8 cellular contexts compared by ENCODE assay signal in the genomic region with DNA sequence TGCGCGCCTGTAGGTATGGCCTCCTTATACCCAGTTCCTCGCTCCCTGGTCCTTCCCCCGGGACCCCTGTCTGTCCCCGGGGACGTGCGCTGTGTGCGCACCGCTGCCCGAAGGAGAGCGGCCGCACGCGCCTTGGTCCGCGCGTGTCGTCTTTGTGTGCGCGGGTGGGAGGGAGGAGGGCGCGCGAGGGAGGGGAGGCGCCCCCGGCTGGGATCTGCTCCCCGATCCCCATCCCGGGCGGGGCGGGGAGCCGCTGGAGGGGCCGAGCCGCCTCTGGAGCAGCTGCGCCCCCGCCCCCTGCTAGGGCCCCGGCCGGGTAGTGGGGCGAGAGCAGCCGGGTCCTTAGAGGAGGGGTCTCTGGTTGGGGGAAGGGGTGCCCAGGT. TPM values are rescaled to one million over a fixed set of nuclear protein-coding genes. Genes with fewer than 3 reads are reported as not detected.
DNase-seq lines count a peak whose midpoint lies in the region; ATAC-seq and TF ChIP-seq lines count a peak whose summit lies in the region.

No MANE protein-coding gene starts in this region.

- no peaks in the 10 kb centered on the region for H3K36me3 Mint-ChIP-seq in IgD-negative memory B cell
- no peaks in the 10 kb centered on the region for H3K36me3 Mint-ChIP-seq in natural killer cell treated with Interleukin-12 subunit alpha and Interleukin-12 subunit beta and Interleukin-15 and Interleukin-18, amount 100 ng/mL, for 72 hours

- peak overlapping the region in 2 of 3 donors; percentile 53 to 93 for H3K27ac Mint-ChIP-seq in IgD-negative memory B cell
- no peak overlapping the region for H3K27ac Mint-ChIP-seq in natural killer cell treated with Interleukin-12 subunit alpha and Interleukin-12 subunit beta and Interleukin-15 and Interleukin-18, amount 100 ng/mL, for 72 hours

- H3K4me3 Mint-ChIP-seq in IgD-negative memory B cell: peak overlapping the region; percentile 86 to 96 (median 94)
- H3K4me3 Mint-ChIP-seq in natural killer cell treated with Interleukin-12 subunit alpha and Interleukin-12 subunit beta and Interleukin-15 and Interleukin-18, amount 100 ng/mL, for 72 hours: peak overlapping the region; percentile 74

- no peak for TF ChIP-seq CTCF in coronary artery (IDR thresholded peaks at IDR 0.05)

- peaks cover 4% of the 10 kb centered on the region for H3K27me3 Mint-ChIP-seq in IgD-negative memory B cell
- H3K27me3 Mint-ChIP-seq in natural killer cell treated with Interleukin-12 subunit alpha and Interleukin-12 subunit beta and Interleukin-15 and Interleukin-18, amount 100 ng/mL, for 72 hours: peaks cover 0 to 5% of the 10 kb centered on the region in 2 donors

- peak overlapping the region; percentile 98 for H3K4me3 ChIP-seq in coronary artery

- peak overlapping the region in 1 of 2 donors; percentile 94 for H3K27ac ChIP-seq in coronary artery

- DNase-seq in coronary artery (ENCODE audit: low spot score): no peak
- DNase-seq in natural killer cell treated with Interleukin-12 subunit alpha and Interleukin-12 subunit beta and Interleukin-15 and Interleukin-18, amount 100 ng/mL, for 72 hours (ENCODE audit: low spot score): no peak
- DNase-seq in AG08395 (ENCODE audit: low spot score): no peak
- no peak for DNase-seq in AG20443 (ENCODE audit: low spot score)
- no peak for DNase-seq in D341Med (ENCODE audit: low spot score)
- DNase-seq in HuH-7 (ENCODE audit: low spot score): no peak

- peak; percentile 15 for ATAC-seq in GM18498 (IDR thresholded peaks at IDR 0.05; ENCODE audit: unreplicated experiment)
- ATAC-seq in natural killer cell treated with Interleukin-12 subunit alpha and Interleukin-12 subunit beta and Interleukin-15 and Interleukin-18, amount 100 ng/mL, for 72 hours: peak in 1 of 2 donors; percentile 1

- H3K4me1 Mint-ChIP-seq in IgD-negative memory B cell: peaks cover 42 to 51% (median 48%) of the 10 kb centered on the region in 3 donors
- peaks cover 0 to 15% of the 10 kb centered on the region in 2 donors for H3K4me1 Mint-ChIP-seq in natural killer cell treated with Interleukin-12 subunit alpha and Interleukin-12 subunit beta and Interleukin-15 and Interleukin-18, amount 100 ng/mL, for 72 hours (ENCODE audit: low read depth in 2 of 2)

- no peaks in the 10 kb centered on the region for H3K9me3 Mint-ChIP-seq in IgD-negative memory B cell
- no peaks in the 10 kb centered on the region for H3K9me3 Mint-ChIP-seq in natural killer cell treated with Interleukin-12 subunit alpha and Interleukin-12 subunit beta and Interleukin-15 and Interleukin-18, amount 100 ng/mL, for 72 hours

RNA-seq across cellular contexts. Expression of a gene that starts 0.4 kb away (rescaled TPM):
- 64.5 TPM for polyA plus RNA-seq in IgD-negative memory B cell
- total RNA-seq in natural killer cell treated with Interleukin-12 subunit alpha and Interleukin-12 subunit beta and Interleukin-15 and Interleukin-18, amount 100 ng/mL, for 72 hours: 1 to 10 TPM; 2.4 to 4.9 TPM

Comparison
In these comparisons a context has a peak if more than half of its experiments do, and no peak if none do; other contexts are left out.
1. H3K27ac Mint-ChIP-seq: peak in IgD-negative memory B cell (2 of 3); none in natural killer cell treated with Interleukin-12 subunit alpha and Interleukin-12 subunit beta and Interleukin-15 and Interleukin-18, amount 100 ng/mL, for 72 hours (0 of 2).